In genomic region chr10:17454801-17455520, GRCh38 we compare ENCODE assay signal across 9 cellular contexts. TPM values are rescaled to one million over a fixed set of nuclear protein-coding genes. Genes with fewer than 3 reads are reported as not detected.
DNase-seq lines count a peak whose midpoint lies in the region; ATAC-seq, FAIRE-seq and TF ChIP-seq lines count a peak whose summit lies in the region.
"Had no signal": no experiment of that assay in that cellular context is flagged by ENCODE, and none has a peak within 500 bp of the region (broad histone marks: within the 10 kb centered on the region; RNA-seq: fewer than 3 reads in every experiment).

No MANE protein-coding gene starts in this region.

- H3K4me1 ChIP-seq in GM12878 (ENCODE audit: control insufficient read depth, insufficient read depth, low read length), result no peaks in the 10 kb centered on the region
- peaks cover 0 to 14% of the 10 kb centered on the region in 2 donors for H3K4me1 ChIP-seq in muscle layer of duodenum (ENCODE audit: control insufficient read depth in 1 of 2, insufficient read depth in 2 of 2, low read length in 2 of 2)

- ATAC-seq in CD4-positive, alpha-beta T cell (ENCODE audit: poor library complexity), result peak; percentile 4
- peak; percentile 11 for ATAC-seq in HG02884 (IDR thresholded peaks at IDR 0.05; ENCODE audit: unreplicated experiment)
- no peak; the same call in 2 of the 3 replicates for ATAC-seq in GM12878
- no peak for ATAC-seq in HG03159 (IDR thresholded peaks at IDR 0.05; ENCODE audit: unreplicated experiment)

- peaks cover 43% of the 10 kb centered on the region for H3K27me3 Mint-ChIP-seq in CD4-positive, alpha-beta T cell

- POLR2A ChIA-PET in CD4-positive, alpha-beta T cell (lab: Charles Lee), result interaction anchor here (0.7 to 3.3 kb wide), 5 partner anchors 26 to 638 kb away, joined by 3 to 21 read pairs (median 6); partner anchors contain the start of gene RSU1
- POLR2A ChIA-PET in GM12878 (lab: Charles Lee), result interaction anchor here (1.3 kb wide), 1 partner anchor 10 kb away, joined by 3 read pairs; no protein-coding TSS in a partner anchor

- no peak overlapping the region for H2AFZ ChIP-seq in GM12878 (ENCODE audit: control insufficient read depth, low read depth, low read length)

- no peak for TF ChIP-seq POLR2A in GM12878 (IDR thresholded peaks at IDR 0.05; ENCODE audit: low read depth, low read length)

- FAIRE-seq in GM12878 (lab: Jason Lieb, UNC), result no peak
- FAIRE-seq: endometrium had no signal

- no peak overlapping the region for H3K27ac ChIP-seq in CD4-positive, alpha-beta T cell (ENCODE audit: low read depth, low read length)
- H3K27ac ChIP-seq in GM12878 (ENCODE audit: control insufficient read depth, insufficient read depth), result no peak overlapping the region
- no peak overlapping the region for H3K27ac ChIP-seq in muscle layer of duodenum (ENCODE audit: low read length)

- no peak for DNase-seq in CD4-positive, alpha-beta T cell
- DNase-seq in GM12878 (ENCODE audit: low read depth, low spot score), result no peak
- no peak for DNase-seq in 8988T
- DNase-seq in ACHN, result no peak
- no peak for DNase-seq in NCI-H524 (lab: John Stamatoyannopoulos, UW)

- no peak for TF ChIP-seq CTCF in CD4-positive, alpha-beta T cell (IDR thresholded peaks at IDR 0.05)
- no peak for TF ChIP-seq CTCF in GM12878 (IDR thresholded peaks at IDR 0.05 in 2 of 3, conservative IDR thresholded peaks at IDR 0.05 in 1 of 3; ENCODE audit: control insufficient read depth in 2 of 3, extremely low read depth in 1 of 3, insufficient read depth in 1 of 3, low read depth in 3 of 3, low read length in 3 of 3)

- H3K9me3 ChIP-seq in CD4-positive, alpha-beta T cell (ENCODE audit: control insufficient read depth, low read length), result no peaks in the 10 kb centered on the region
- peaks cover under 1% of the 10 kb centered on the region; the same call in 1 of the 3 replicates for H3K9me3 ChIP-seq in GM12878 (replicated peaks; ENCODE audit: control insufficient read depth, insufficient read depth, low read length)
- peaks cover 3 to 5% of the 10 kb centered on the region in 2 donors for H3K9me3 ChIP-seq in muscle layer of duodenum (ENCODE audit: control insufficient read depth in 1 of 2, low read length in 2 of 2)

- peak overlapping the region; percentile 53; the same call in 1 of the 2 replicates for H3K4me3 ChIP-seq in GM12878
- H3K4me3 ChIP-seq in muscle layer of duodenum (ENCODE audit: low read depth in 1 of 2, low read length in 2 of 2), result peak overlapping the region; percentile 52 to 62

- H4K20me1 ChIP-seq in GM12878 (ENCODE audit: control insufficient read depth, insufficient read depth), result no peaks in the 10 kb centered on the region

- H3K4me2 ChIP-seq in GM12878 (ENCODE audit: control insufficient read depth, insufficient read depth), result peak overlapping the region; percentile 7; the same call in 1 of the 2 replicates

- intact Hi-C loops in CD4-positive, alpha-beta T cell (cut with DNase I, micrococcal nuclease), result loop anchor here in 1 of 2 experiments (5.0 kb wide), 1 partner anchor 68 kb away; no protein-coding TSS in a partner anchor
- intact Hi-C loops in GM12878 (cut with micrococcal nuclease; ENCODE audit: unreplicated experiment), result no loop called here

- H3K36me3 ChIP-seq in GM12878 (ENCODE audit: control insufficient read depth in 2 of 2, insufficient read depth in 2 of 2, low read length in 1 of 2) (no peaks in the 10 kb centered on the region), muscle layer of duodenum (ENCODE audit: control insufficient read depth in 1 of 2, insufficient read depth in 2 of 2, low read length in 2 of 2) (no peaks in the 10 kb centered on the region)

- H3K4me3 Mint-ChIP-seq in CD4-positive, alpha-beta T cell, result peak overlapping the region; percentile 89

- no peaks in the 10 kb centered on the region for H3K9me3 Mint-ChIP-seq in CD4-positive, alpha-beta T cell

- H3K9ac ChIP-seq in GM12878 (ENCODE audit: control insufficient read depth, insufficient read depth, low read length), result no peak overlapping the region

- no peak for TF ChIP-seq EP300 in GM12878 (IDR thresholded peaks at IDR 0.05; ENCODE audit: borderline replicate concordance in 1 of 2, control insufficient read depth in 1 of 2, low read depth in 2 of 2, low read length in 2 of 2)

- BruUV-seq in GM12878 (replicated peaks; lab: Mats Ljungman, UMichigan), result no TSS peak

- no peaks in the 10 kb centered on the region for H3K79me2 ChIP-seq in GM12878 (ENCODE audit: control insufficient read depth, insufficient read depth, low read length)

- in situ Hi-C loops in GM12878 (cut with MboI) (no loop called here), ACHN (cut with HindIII; ENCODE audit: low pct_ligation_motif_present, low pct_unique_long_range_greater_than_20kb, low sequenced_read_pairs) (no loop called here)

- H3K36me3 Mint-ChIP-seq in CD4-positive, alpha-beta T cell (ENCODE audit: low read depth), result no peaks in the 10 kb centered on the region

- H3K4me1 Mint-ChIP-seq in CD4-positive, alpha-beta T cell (ENCODE audit: low read depth), result peaks cover 27% of the 10 kb centered on the region

- no peak for TF ChIP-seq RAD21 in GM12878 (IDR thresholded peaks at IDR 0.05; ENCODE audit: insufficient read depth, low read depth, low read length)

- H3K27me3 ChIP-seq in CD4-positive, alpha-beta T cell (ENCODE audit: control insufficient read depth, insufficient read depth, low read length), result no peaks in the 10 kb centered on the region
- H3K27me3 ChIP-seq in GM12878 (replicated peaks in 1 of 2; ENCODE audit: control insufficient read depth in 2 of 2, insufficient read depth in 2 of 2, low read length in 1 of 2) (peaks cover 5 to 8% of the 10 kb centered on the region in 2 experiments; a peak in 3 of 4 replicates), muscle layer of duodenum (ENCODE audit: low read depth, low read length) (no peaks in the 10 kb centered on the region)

- RAD21 ChIA-PET in GM12878 (lab: Charles Lee; ENCODE audit: unreplicated experiment), result interaction anchor here (1.0 kb wide), 1 partner anchor 143 kb away, joined by 3 read pairs; no protein-coding TSS in a partner anchor

- WGBS in GM12878 (ENCODE audit: insufficient coverage, insufficient replicate concordance, low lambda C conversion rate, missing lambda C conversion rate), result 31% methylated on average over 6 of the region's 6 CpGs

- H3K27ac Mint-ChIP-seq in CD4-positive, alpha-beta T cell, result peak overlapping the region; percentile 59

- SMC1A ChIA-PET in GM12878 (lab: Charles Lee; ENCODE audit: uncharacterized antibody, unreplicated experiment), result interaction anchor here (0.6 kb wide), 1 partner anchor 18 kb away, joined by 4 read pairs; no protein-coding TSS in a partner anchor

- CTCF ChIA-PET in CD4-positive, alpha-beta T cell (lab: Charles Lee), result no interaction called here
- CTCF ChIA-PET in GM12878 (lab: Yijun Ruan, JAX), result interaction anchor here (1.3 kb wide), 1 partner anchor 95 kb away, joined by 3 read pairs; no protein-coding TSS in a partner anchor

TF ChIP-seq in GM12878, 131 proteins besides CTCF, POLR2A, EP300 and RAD21:
- TF ChIP-seq SPI1 (IDR thresholded peaks at IDR 0.05; ENCODE audit: borderline replicate concordance, insufficient read depth, low read depth, low read length) (no peak), FOXM1 (IDR thresholded peaks at IDR 0.05; ENCODE audit: low read depth, low read length) (no peak), BCL3 (IDR thresholded peaks at IDR 0.05; ENCODE audit: borderline replicate concordance, insufficient read depth, low read depth, low read length, poor library complexity, severe bottlenecking) (no peak), RFX5 (IDR thresholded peaks at IDR 0.05; ENCODE audit: low read depth, low read length) (no peak), IKZF1 (conservative IDR thresholded peaks at IDR 0.05) (0 out of 2 replicates have a peak, but pooled peaks have one; percentile 4), ESRRA (IDR thresholded peaks at IDR 0.05; ENCODE audit: low read length) (no peak)

RNA-seq across cellular contexts. Expression of gene ST8SIA6, which starts 0.6 kb away (rescaled TPM):
- under 1 TPM; 0.19 to 0.34 TPM for total RNA-seq in CD4-positive, alpha-beta T cell
- total RNA-seq in GM12878 (2013; cell fraction: nucleolus; rRNA removed), result not detected in 2 replicates
- total RNA-seq in GM12878 (2014; rRNA removed) (not detected in 2 replicates), GM12878 (2014; rRNA removed; fragmentation: Illumina TruSeq; extraction: Trizol) (not detected in 2 replicates), GM12878 (2021) (not detected in 2 replicates)
- polyA plus RNA-seq in GM12878 (2011; ENCODE audit: low read depth), result not detected
- polyA plus RNA-seq in GM12878 (2011; rRNA removed) (0.22 and 0.29 TPM in 2 replicates), GM12878 (2014; fragmentation: Illumina TruSeq; extraction: Trizol) (not detected in 2 replicates), GM12878 (2014; fragmentation: Nextera tagmentation; extraction: Ambion mirVana) (not detected), GM12878 (2014; rRNA removed) (not detected in 2 replicates), GM12878 (2016; fragmentation: Nextera tagmentation; extraction: Ambion mirVana) (not detected)
- 0.04 and 0.07 TPM in 2 replicates for polyA plus RNA-seq in GM12878 (2011; cell fraction: cytosol; rRNA removed)
- polyA plus RNA-seq in GM12878 (2011; cell fraction: nucleus; rRNA removed), result 0.10 and 0.19 TPM in 2 replicates
- 0.14 TPM in 1 of 2 replicates, not detected in the other for polyA plus RNA-seq in GM12878 (2012)
- polyA minus RNA-seq in GM12878 (2011; rRNA and poly(A)+ RNA removed), result 0.10 TPM in 1 of 2 replicates, not detected in the other
- polyA minus RNA-seq in GM12878 (2011; cell fraction: cytosol; rRNA and poly(A)+ RNA removed), result not detected in 2 replicates
- polyA minus RNA-seq in GM12878 (2011; cell fraction: nucleus; rRNA and poly(A)+ RNA removed), result 0.24 TPM in 1 of 2 replicates, not detected in the other

Comparison
In these comparisons a context has a peak if more than half of its experiments do, and no peak if none do; other contexts are left out.
1. ATAC-seq: peak in CD4-positive, alpha-beta T cell (single experiment) and HG02884 (single experiment); none in GM12878 (single experiment) and HG03159 (single experiment).